Comparison of ENCODE assay signal across 12 cellular contexts in genomic region chr17:50420419-50421112, GRCh38. TPM values are rescaled to one million over a fixed set of nuclear protein-coding genes. Genes with fewer than 3 reads are reported as not detected.
A peak's percentile ranks its signal among the peaks of the same experiment; 100 is the strongest.
DNase-seq lines count a peak whose midpoint lies in the region; ATAC-seq and TF ChIP-seq lines count a peak whose summit lies in the region.
"Had no signal": no experiment of that assay in that cellular context is flagged by ENCODE, and none has a peak within 500 bp of the region (broad histone marks: within the 10 kb centered on the region; RNA-seq: fewer than 3 reads in every experiment).

No MANE protein-coding gene starts in this region.

- no peak for TF ChIP-seq CTCF in SK-N-SH (IDR thresholded peaks at IDR 0.05)
- TF ChIP-seq CTCF in heart left ventricle (IDR thresholded peaks at IDR 0.05) = no peak
- no peak for TF ChIP-seq CTCF in GM10248 (IDR thresholded peaks at IDR 0.05; ENCODE audit: control extremely low read depth, extremely low read depth, low read depth, missing control alignments)

- H3K4me1 Mint-ChIP-seq in T-cell = peaks cover 17 to 34% (median 29%) of the 10 kb centered on the region in 3 donors
- peaks cover 26% of the 10 kb centered on the region for H3K4me1 Mint-ChIP-seq in stimulated activated naive CD8-positive, alpha-beta T cell treated with anti-CD3 and anti-CD28 coated beads, Interleukin-15, amount 100 ng/mL, for 72 hours

- H3K9ac ChIP-seq in SK-N-SH = no peak overlapping the region

- peaks cover 30% of the 10 kb centered on the region for H3F3A ChIP-seq in SK-N-SH (replicated peaks; ENCODE audit: insufficient read depth)

- peaks cover 2 to 7% (median 6%) of the 10 kb centered on the region in 3 donors for H3K9me3 Mint-ChIP-seq in T-cell
- peaks cover 8 to 11% of the 10 kb centered on the region in 2 donors for H3K9me3 Mint-ChIP-seq in stimulated activated naive CD8-positive, alpha-beta T cell treated with anti-CD3 and anti-CD28 coated beads, Interleukin-15, amount 100 ng/mL, for 72 hours

- H3K4me3 ChIP-seq in SK-N-SH (ENCODE audit: low read depth in 2 of 2, low read length in 1 of 2) = no peak overlapping the region
- peak overlapping the region in 2 of 12 donors; percentile 43 to 49 for H3K4me3 ChIP-seq in heart left ventricle

- peak overlapping the region in 2 of 3 donors; percentile 66 for H3K4me3 Mint-ChIP-seq in T-cell
- peak overlapping the region; percentile 68 to 84 for H3K4me3 Mint-ChIP-seq in stimulated activated naive CD8-positive, alpha-beta T cell treated with anti-CD3 and anti-CD28 coated beads, Interleukin-15, amount 100 ng/mL, for 72 hours

- TF ChIP-seq EP300 in SK-N-SH (IDR thresholded peaks at IDR 0.05; ENCODE audit: borderline replicate concordance in 1 of 2, low read depth in 1 of 2, low read length in 1 of 2) = no peak

- CTCF ChIA-PET in SK-N-SH (lab: Yijun Ruan, JAX) = interaction anchor here (1.1 to 1.7 kb wide), 3 partner anchors 10 to 59 kb away, joined by 5 to 8 read pairs (median 5); partner anchors contain the start of genes LRRC59 and RSAD1
- CTCF ChIA-PET in T-cell (lab: Charles Lee) = interaction anchor here in 1 of 2 donors (1.0 to 1.7 kb wide), 3 partner anchors 22 to 86 kb away, joined by 3 to 18 read pairs (median 4); partner anchors contain the start of gene LRRC59
- CTCF ChIA-PET in GM10248 (lab: Yijun Ruan, JAX) = interaction anchor here (4.5 kb wide), 1 partner anchor 23 kb away, joined by 35 read pairs; the partner anchor contains the start of gene LRRC59

- H2AFZ ChIP-seq in SK-N-SH (ENCODE audit: low read depth) = peak overlapping the region; percentile 77; the same call in 1 of the 2 replicates

- ATAC-seq in SK-N-SH treated with all-trans-retinoic acid at 6 μM for 48 hours (no peak), T-cell (replicated peaks in 1 of 4) (no peak), heart left ventricle (peak; percentile 56 to 92 (median 74)), GM21390 (IDR thresholded peaks at IDR 0.05; ENCODE audit: unreplicated experiment) (no peak)
- no peak for ATAC-seq in stimulated activated naive CD8-positive, alpha-beta T cell treated with anti-CD3 and anti-CD28 coated beads, Interleukin-15, amount 100 ng/mL, for 72 hours

- no peaks in the 10 kb centered on the region for H4K20me1 ChIP-seq in SK-N-SH (ENCODE audit: insufficient read depth)

- no peak overlapping the region for H3K4me2 ChIP-seq in SK-N-SH

- DNase-seq in SK-N-SH = no peak
- DNase-seq in T-cell = no peak
- peak in 1 of 5 donors; percentile 32 for DNase-seq in heart left ventricle
- DNase-seq in stimulated activated naive CD8-positive, alpha-beta T cell treated with anti-CD3 and anti-CD28 coated beads, Interleukin-15, amount 100 ng/mL, for 72 hours = no peak
- DNase-seq in GM10248 (ENCODE audit: extremely low spot score) = no peak
- DNase-seq in SK-N-DZ (ENCODE audit: low spot score) = no peak
- DNase-seq: activated CD4-positive, alpha-beta T cell treated with anti-CD3 and anti-CD28 coated beads, Interleukin-2, amount 50 U/mL, for 1 hour; NCI-H510A had no signal

- H3K36me3 ChIP-seq in SK-N-SH (replicated peaks in 1 of 2; ENCODE audit: control insufficient read depth in 1 of 2, insufficient read depth in 2 of 2, low read length in 1 of 2) = no peaks in the 10 kb centered on the region
- H3K36me3 ChIP-seq in heart left ventricle = no peaks in the 10 kb centered on the region

- H3K79me2 ChIP-seq in SK-N-SH (ENCODE audit: insufficient read depth) = peaks cover 8% of the 10 kb centered on the region; the same call in 1 of the 2 replicates

- H3K9me2 ChIP-seq in SK-N-SH = no peaks in the 10 kb centered on the region

- H3K27ac Mint-ChIP-seq in T-cell = peak overlapping the region; percentile 91 to 94
- peak overlapping the region in 1 of 2 donors; percentile 34 for H3K27ac Mint-ChIP-seq in stimulated activated naive CD8-positive, alpha-beta T cell treated with anti-CD3 and anti-CD28 coated beads, Interleukin-15, amount 100 ng/mL, for 72 hours

- H3K27ac ChIP-seq in SK-N-SH (ENCODE audit: low read depth in 2 of 2, low read length in 1 of 2) (no peak overlapping the region), heart left ventricle (peak overlapping the region in 7 of 12 donors; percentile 8 to 89 (median 49))

- peaks cover 0 to 2% of the 10 kb centered on the region in 2 donors for H3K27me3 Mint-ChIP-seq in T-cell
- H3K27me3 Mint-ChIP-seq in stimulated activated naive CD8-positive, alpha-beta T cell treated with anti-CD3 and anti-CD28 coated beads, Interleukin-15, amount 100 ng/mL, for 72 hours = no peaks in the 10 kb centered on the region

- no peak for TF ChIP-seq POLR2A in heart left ventricle (IDR thresholded peaks at IDR 0.05)

- no peak for TF ChIP-seq RAD21 in SK-N-SH (IDR thresholded peaks at IDR 0.05; ENCODE audit: low read length)

- H3K4me1 ChIP-seq in SK-N-SH (ENCODE audit: control insufficient read depth in 1 of 2, insufficient read depth in 2 of 2, low read depth in 1 of 2, low read length in 1 of 2) (peaks cover 7 to 19% of the 10 kb centered on the region in 2 experiments; a peak in 3 of 4 replicates), heart left ventricle (peaks cover 0 to 49% (median 11%) of the 10 kb centered on the region in 12 donors)

- intact Hi-C loops in heart left ventricle (cut with DNase I) = loop anchor here in 1 of 10 donors (10.0 kb wide), 1 partner anchor 54 kb away; the partner anchor contains the start of gene RSAD1

- H3K9me3 ChIP-seq in SK-N-SH = no peaks in the 10 kb centered on the region
- no peaks in the 10 kb centered on the region for H3K9me3 ChIP-seq in heart left ventricle

- POLR2A ChIA-PET in SK-N-SH (lab: Yijun Ruan, JAX) (interaction anchor here (0.9 kb wide), 1 partner anchor 23 kb away, joined by 4 read pairs; no protein-coding TSS in a partner anchor), T-cell (lab: Charles Lee) (no interaction called here), GM10248 (lab: Yijun Ruan, JAX) (interaction anchor here (0.6 kb wide), 3 partner anchors 28 to 83 kb away, joined by 3 to 6 read pairs (median 3); no protein-coding TSS in a partner anchor)

- no peaks in the 10 kb centered on the region for H3K27me3 ChIP-seq in SK-N-SH (ENCODE audit: insufficient read depth)
- H3K27me3 ChIP-seq in heart left ventricle = no peaks in the 10 kb centered on the region

- 89% methylated on average over 6 of the region's 6 CpGs for WGBS in SK-N-SH (ENCODE audit: low lambda C conversion rate)
- WGBS in heart left ventricle, 4 donors = 86 to 88% (median 87%) methylated on average over 6 of the region's 6 CpGs

- H3K36me3 Mint-ChIP-seq in T-cell = peaks cover 3% of the 10 kb centered on the region

TF ChIP-seq in SK-N-SH, 30 proteins besides CTCF, POLR2A, EP300 and RAD21 (continues in another document):
- no peak for TF ChIP-seq NFIC (IDR thresholded peaks at IDR 0.05; ENCODE audit: borderline replicate concordance)
- TF ChIP-seq SIN3A (IDR thresholded peaks at IDR 0.05; ENCODE audit: borderline replicate concordance, low read depth, low read length) = no peak
- TF ChIP-seq CHD2 (IDR thresholded peaks at IDR 0.05; ENCODE audit: low read length, partially characterized antibody) = no peak

RNA-seq across cellular contexts. Expression of gene ACSF2, which starts 5.5 kb away (rescaled TPM):
- polyA plus RNA-seq in SK-N-SH (2012; rRNA removed) (46.6 and 49.5 TPM in 2 replicates), heart left ventricle (10 to 100 TPM in 1 of 2 donors, 1 to 10 TPM in 1; 6.5 to 20.0 TPM)
- polyA plus RNA-seq in SK-N-SH (2012; cell fraction: cytosol; rRNA removed) = 34.6 and 41.5 TPM in 2 replicates
- 128 and 151 TPM in 2 replicates for polyA plus RNA-seq in SK-N-SH (2012; cell fraction: nucleus; rRNA removed)
- total RNA-seq in T-cell (10 to 100 TPM; 17.7 to 26.4 (median 21.3) TPM), heart left ventricle (10 to 100 TPM in 8 of 9 donors, 1 to 10 TPM in 1; 7.3 to 31.6 (median 17.4) TPM)
- polyA plus RNA-seq in SK-N-DZ (2014; cell fraction: cytosol; rRNA removed) = 2.5 and 13.6 TPM in 2 replicates
- polyA plus RNA-seq in SK-N-DZ (2014; cell fraction: nucleus; rRNA removed) = 4.9 and 5.7 TPM in 2 replicates

RNA-seq across cellular contexts. Expression of gene LRRC59, which starts 23.2 kb away (rescaled TPM):
- polyA plus RNA-seq in SK-N-SH (2012; rRNA removed) (122 and 137 TPM in 2 replicates), heart left ventricle (100 to 1,000 TPM in 1 of 2 donors, 10 to 100 TPM in 1; 13.7 to 150 TPM)
- 127 and 134 TPM in 2 replicates for polyA plus RNA-seq in SK-N-SH (2012; cell fraction: cytosol; rRNA removed)
- 62.7 and 94.9 TPM in 2 replicates for polyA plus RNA-seq in SK-N-SH (2012; cell fraction: nucleus; rRNA removed)
- total RNA-seq in T-cell (10 to 100 TPM; 29.4 to 41.7 (median 33.1) TPM), heart left ventricle (10 to 100 TPM; 19.6 to 50.9 (median 28.6) TPM)
- polyA plus RNA-seq in SK-N-DZ (2014; cell fraction: cytosol; rRNA removed) = 113 and 119 TPM in 2 replicates
- polyA plus RNA-seq in SK-N-DZ (2014; cell fraction: nucleus; rRNA removed) = 53.3 and 54.9 TPM in 2 replicates

RNA-seq across cellular contexts. Expression of gene EME1, which starts 47.5 kb away (rescaled TPM):
- polyA plus RNA-seq in SK-N-SH (2012; rRNA removed) (16.9 and 21.5 TPM in 2 replicates), heart left ventricle (under 1 TPM; 0.22 to 0.72 TPM)
- polyA plus RNA-seq in SK-N-SH (2012; cell fraction: cytosol; rRNA removed) = 7.3 and 9.0 TPM in 2 replicates
- 72.2 and 106 TPM in 2 replicates for polyA plus RNA-seq in SK-N-SH (2012; cell fraction: nucleus; rRNA removed)
- total RNA-seq in T-cell (1 to 10 TPM in 4 of 5 donors, under 1 TPM in 1; 0.75 to 2.1 (median 1.4) TPM), heart left ventricle (1 to 10 TPM in 1 of 9 donors, under 1 TPM in 2, not detected in 6; 0.70 to 3.4 (median 0.75) TPM)
- 37.1 and 43.4 TPM in 2 replicates for polyA plus RNA-seq in SK-N-DZ (2014; cell fraction: cytosol; rRNA removed)
- 209 and 218 TPM in 2 replicates for polyA plus RNA-seq in SK-N-DZ (2014; cell fraction: nucleus; rRNA removed)

RNA-seq across cellular contexts. Expression of gene MRPL27, which starts 47.6 kb away (rescaled TPM):
- polyA plus RNA-seq in SK-N-SH (2012; rRNA removed) = 266 and 337 TPM in 2 replicates
- polyA plus RNA-seq in SK-N-SH (2012; cell fraction: cytosol; rRNA removed) = 259 and 311 TPM in 2 replicates
- polyA plus RNA-seq in SK-N-SH (2012; cell fraction: nucleus; rRNA removed) = 195 and 246 TPM in 2 replicates
- 10 to 100 TPM; 26.0 to 35.0 (median 31.2) TPM for total RNA-seq in T-cell
- 10 to 100 TPM; 52.9 to 91.6 (median 65.3) TPM for total RNA-seq in heart left ventricle
- 100 to 1,000 TPM; 190 to 243 TPM for polyA plus RNA-seq in heart left ventricle
- 139 and 153 TPM in 2 replicates for polyA plus RNA-seq in SK-N-DZ (2014; cell fraction: cytosol; rRNA removed)
- polyA plus RNA-seq in SK-N-DZ (2014; cell fraction: nucleus; rRNA removed) = 96.7 and 99.4 TPM in 2 replicates

RNA-seq across cellular contexts. Expression of gene CHAD, which starts 48.1 kb away (rescaled TPM):
- polyA plus RNA-seq in SK-N-SH (2012; rRNA removed) = not detected in 2 replicates
- not detected in 2 replicates for polyA plus RNA-seq in SK-N-SH (2012; cell fraction: cytosol; rRNA removed)
- polyA plus RNA-seq in SK-N-SH (2012; cell fraction: nucleus; rRNA removed) = 0.04 TPM in 1 of 2 replicates, not detected in the other
- not detected for total RNA-seq in T-cell
- under 1 TPM in 2 of 9 donors, not detected in 7; 0.15 to 0.27 TPM for total RNA-seq in heart left ventricle
- under 1 TPM in 1 of 2 donors, not detected in 1; 0.15 TPM for polyA plus RNA-seq in heart left ventricle
- not detected in 2 replicates for polyA plus RNA-seq in SK-N-DZ (2014; cell fraction: cytosol; rRNA removed)
- polyA plus RNA-seq in SK-N-DZ (2014; cell fraction: nucleus; rRNA removed) = not detected in 2 replicates
- total RNA-seq: cerebellum, kidney epithelial cell had no signal

Comparison
In these comparisons a context has a peak if more than half of its experiments do, and no peak if none do; other contexts are left out.
1. H3K27ac ChIP-seq: peak in heart left ventricle (7 of 12); none in SK-N-SH (0 of 2).
2. ATAC-seq: peak in heart left ventricle (4 of 4); none in SK-N-SH treated with all-trans-retinoic acid at 6 μM for 48 hours (single experiment), T-cell (0 of 4), stimulated activated naive CD8-positive, alpha-beta T cell treated with anti-CD3 and anti-CD28 coated beads, Interleukin-15, amount 100 ng/mL, for 72 hours (single experiment) and GM21390 (single experiment).
3. POLR2A ChIA-PET loops: an anchor here in SK-N-SH (0.9 kb wide) and GM10248 (0.6 kb wide); none called in T-cell.